2 cellular contexts compared by ENCODE assay signal in the genomic region with DNA sequence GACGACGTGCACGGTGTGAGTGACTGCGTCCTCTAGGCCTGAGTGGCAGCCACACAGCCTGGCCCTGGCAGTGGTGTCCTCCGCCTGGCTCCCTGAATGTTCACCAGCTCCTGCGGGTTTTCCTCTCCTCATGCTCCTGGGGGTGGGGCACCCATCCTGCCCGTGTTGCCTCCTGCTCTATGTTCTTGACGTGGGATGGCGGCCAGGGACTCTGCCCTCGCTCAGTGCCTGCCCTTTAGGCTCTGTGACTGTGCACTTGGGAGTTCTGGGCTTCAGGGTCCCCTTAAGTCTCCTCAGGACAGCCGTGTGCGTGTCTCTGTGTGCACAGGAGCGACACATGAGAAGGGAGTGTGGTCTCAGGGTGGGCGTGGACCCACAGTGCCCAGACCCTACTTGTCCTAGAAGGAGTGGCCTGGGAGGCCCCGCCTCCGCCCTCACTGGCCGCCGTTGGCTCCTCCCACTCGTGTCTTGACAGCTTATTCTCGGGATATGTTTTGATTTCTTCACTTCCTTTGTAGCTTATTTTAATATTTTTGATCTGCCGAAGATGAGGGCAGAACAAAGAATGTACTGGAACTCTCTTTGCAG.
TF ChIP-seq lines count a peak whose summit lies in the region.

No MANE protein-coding gene starts in this region.

TF ChIP-seq in HEK293, 187 proteins besides CTCF, POLR2A, EP300 and RAD21 (continues in another document):
- TF ChIP-seq OSR2 (tag by site-specific recombination; IDR thresholded peaks at IDR 0.05) (peak; percentile 90), ZNF2 (tag by site-specific recombination; IDR thresholded peaks at IDR 0.05) (no peak), KLF16 (tag by site-specific recombination; IDR thresholded peaks at IDR 0.05) (peak; percentile 77), ZFP69B (tag by site-specific recombination; IDR thresholded peaks at IDR 0.05) (no peak), ZNF423 (tag by site-specific recombination; IDR thresholded peaks at IDR 0.05) (0 out of 2 replicates have a peak, but pooled peaks have one; percentile 43), KLF9 (tag by site-specific recombination; IDR thresholded peaks at IDR 0.05; ENCODE audit: low read depth) (peak; percentile 98), ZBTB20 (tag by site-specific recombination; IDR thresholded peaks at IDR 0.05) (peak; percentile 41; the same call in 1 of the 2 replicates), ZNF501 (tag by site-specific recombination; IDR thresholded peaks at IDR 0.05) (0 out of 2 replicates have a peak, but pooled peaks have one; percentile 11), ZNF202 (tag by site-specific recombination; IDR thresholded peaks at IDR 0.05; ENCODE audit: borderline replicate concordance) (no peak), ZNF610 (tag by site-specific recombination; IDR thresholded peaks at IDR 0.05; ENCODE audit: borderline replicate concordance) (peak; percentile 17; the same call in 1 of the 2 replicates), SP2 (tag by site-specific recombination; IDR thresholded peaks at IDR 0.05) (peak; percentile 80), GLIS2 (tag by site-specific recombination; IDR thresholded peaks at IDR 0.05) (peak; percentile 47), REPIN1 (tag by site-specific recombination; IDR thresholded peaks at IDR 0.05; ENCODE audit: low read depth) (no peak), ZXDB (tag by site-specific recombination; IDR thresholded peaks at IDR 0.05) (peak; percentile 48; the same call in 1 of the 2 replicates), KLF1 (tag by site-specific recombination; IDR thresholded peaks at IDR 0.05) (peak; percentile 87), ELK4 (IDR thresholded peaks at IDR 0.05; ENCODE audit: borderline replicate concordance, low read depth, low read length) (no peak), SP3 (tag by site-specific recombination; IDR thresholded peaks at IDR 0.05) (peak; percentile 82), IKZF3 (tag by site-specific recombination; IDR thresholded peaks at IDR 0.05) (peak; percentile 79), ZNF121 (tag by site-specific recombination; IDR thresholded peaks at IDR 0.05) (peak; percentile 93), ZBTB17 (tag by site-specific recombination; IDR thresholded peaks at IDR 0.05) (peak; percentile 84), ZNF114 (tag by site-specific recombination; IDR thresholded peaks at IDR 0.05) (no peak), BCL6B (tag by site-specific recombination; IDR thresholded peaks at IDR 0.05) (no peak), ZNF10 (tag by site-specific recombination; IDR thresholded peaks at IDR 0.05) (no peak), WT1 (tag by site-specific recombination; IDR thresholded peaks at IDR 0.05) (peak; percentile 48)
- TF ChIP-seq, protein P1, sequence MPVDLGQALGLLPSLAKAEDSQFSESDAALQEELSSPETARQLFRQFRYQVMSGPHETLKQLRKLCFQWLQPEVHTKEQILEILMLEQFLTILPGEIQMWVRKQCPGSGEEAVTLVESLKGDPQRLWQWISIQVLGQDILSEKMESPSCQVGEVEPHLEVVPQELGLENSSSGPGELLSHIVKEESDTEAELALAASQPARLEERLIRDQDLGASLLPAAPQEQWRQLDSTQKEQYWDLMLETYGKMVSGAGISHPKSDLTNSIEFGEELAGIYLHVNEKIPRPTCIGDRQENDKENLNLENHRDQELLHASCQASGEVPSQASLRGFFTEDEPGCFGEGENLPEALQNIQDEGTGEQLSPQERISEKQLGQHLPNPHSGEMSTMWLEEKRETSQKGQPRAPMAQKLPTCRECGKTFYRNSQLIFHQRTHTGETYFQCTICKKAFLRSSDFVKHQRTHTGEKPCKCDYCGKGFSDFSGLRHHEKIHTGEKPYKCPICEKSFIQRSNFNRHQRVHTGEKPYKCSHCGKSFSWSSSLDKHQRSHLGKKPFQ (tag by site-specific recombination; IDR thresholded peaks at IDR 0.05), result 0 out of 2 replicates have a peak, but pooled peaks have one; percentile 5
- TF ChIP-seq, protein P2, sequence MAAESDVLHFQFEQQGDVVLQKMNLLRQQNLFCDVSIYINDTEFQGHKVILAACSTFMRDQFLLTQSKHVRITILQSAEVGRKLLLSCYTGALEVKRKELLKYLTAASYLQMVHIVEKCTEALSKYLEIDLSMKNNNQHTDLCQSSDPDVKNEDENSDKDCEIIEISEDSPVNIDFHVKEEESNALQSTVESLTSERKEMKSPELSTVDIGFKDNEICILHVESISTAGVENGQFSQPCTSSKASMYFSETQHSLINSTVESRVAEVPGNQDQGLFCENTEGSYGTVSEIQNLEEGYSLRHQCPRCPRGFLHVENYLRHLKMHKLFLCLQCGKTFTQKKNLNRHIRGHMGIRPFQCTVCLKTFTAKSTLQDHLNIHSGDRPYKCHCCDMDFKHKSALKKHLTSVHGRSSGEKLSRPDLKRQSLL (tag by site-specific recombination; IDR thresholded peaks at IDR 0.05), result peak; percentile 89

TF ChIP-seq in GM12878, 131 proteins besides CTCF, POLR2A, EP300 and RAD21:
- TF ChIP-seq, protein P3, sequence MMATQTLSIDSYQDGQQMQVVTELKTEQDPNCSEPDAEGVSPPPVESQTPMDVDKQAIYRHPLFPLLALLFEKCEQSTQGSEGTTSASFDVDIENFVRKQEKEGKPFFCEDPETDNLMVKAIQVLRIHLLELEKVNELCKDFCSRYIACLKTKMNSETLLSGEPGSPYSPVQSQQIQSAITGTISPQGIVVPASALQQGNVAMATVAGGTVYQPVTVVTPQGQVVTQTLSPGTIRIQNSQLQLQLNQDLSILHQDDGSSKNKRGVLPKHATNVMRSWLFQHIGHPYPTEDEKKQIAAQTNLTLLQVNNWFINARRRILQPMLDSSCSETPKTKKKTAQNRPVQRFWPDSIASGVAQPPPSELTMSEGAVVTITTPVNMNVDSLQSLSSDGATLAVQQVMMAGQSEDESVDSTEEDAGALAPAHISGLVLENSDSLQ (IDR thresholded peaks at IDR 0.05), result 0 out of 2 replicates have a peak, but pooled peaks have one; percentile 9
- TF ChIP-seq SIN3A (IDR thresholded peaks at IDR 0.05; ENCODE audit: low read depth, low read length), result no peak
- TF ChIP-seq MLLT1 (IDR thresholded peaks at IDR 0.05), result peak; percentile 86
